Comparison of ENCODE assay signal across 8 cellular contexts in the genomic region with DNA sequence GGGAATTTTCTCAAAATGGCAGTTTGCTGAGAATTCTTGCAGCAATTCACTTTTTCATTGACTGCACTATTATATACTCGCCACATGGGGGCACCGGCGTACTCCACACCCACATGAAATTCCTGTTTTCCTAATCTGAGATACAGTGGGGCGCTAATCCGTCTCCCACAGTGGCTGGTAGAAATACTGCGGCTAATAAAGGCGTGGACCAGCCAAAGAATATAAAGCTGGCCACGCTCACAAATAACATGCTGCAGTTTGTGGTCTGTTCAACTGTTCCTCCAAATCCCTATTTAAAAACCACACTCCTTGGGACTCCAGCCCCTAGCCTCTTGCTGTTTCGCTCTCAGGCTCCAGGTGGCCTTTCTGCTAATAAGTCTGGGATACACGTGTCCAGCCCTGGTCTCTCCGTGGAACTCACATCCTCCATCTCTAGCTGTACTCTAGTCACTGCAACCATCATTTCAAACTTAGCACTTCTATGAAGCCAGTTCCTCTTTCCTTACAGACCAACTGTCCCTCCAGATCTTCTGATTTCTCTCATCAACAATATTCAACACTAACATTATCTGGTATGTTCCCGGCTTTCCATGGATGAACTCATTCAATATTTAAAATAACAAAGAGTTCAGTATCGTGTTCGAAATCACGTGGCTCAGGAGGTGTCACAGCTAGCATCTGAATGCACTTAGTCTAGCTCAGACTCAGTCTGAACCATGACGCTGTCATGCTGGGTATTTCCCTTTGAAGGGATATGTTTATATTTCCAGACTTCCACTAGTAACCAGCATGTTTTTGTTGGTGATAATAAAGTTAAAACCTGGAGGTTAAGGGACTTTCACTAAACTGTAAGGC. TPM values are rescaled to one million over a fixed set of nuclear protein-coding genes. Genes with fewer than 3 reads are reported as not detected.
DNase-seq lines count a peak whose midpoint lies in the region; ATAC-seq and TF ChIP-seq lines count a peak whose summit lies in the region.

No MANE protein-coding gene starts in this region.

- H2AFZ ChIP-seq in neuronal stem cell (ENCODE audit: low read length): peak overlapping the region; percentile 82

- H3K27ac ChIP-seq in neuronal stem cell (replicated peaks; ENCODE audit: low read length): no peak overlapping the region

- no peak overlapping the region for H3K9ac ChIP-seq in neuronal stem cell (ENCODE audit: low read depth, low read length, poor library complexity)

- DNase-seq in AG09309 (ENCODE audit: low read depth): no peak
- peak; percentile 55 for DNase-seq in GM12865 (ENCODE audit: low read depth)
- DNase-seq in NCI-H345 treated with DMSO at 0.1 percent for 48 hours (lab: John Stamatoyannopoulos, UW; ENCODE audit: unreplicated experiment): peak; percentile 43
- peak; percentile 23 for DNase-seq in activated CD4-positive, alpha-beta T cell treated with anti-CD3 and anti-CD28 coated beads, Interleukin-2, amount 10 ng/mL, durations not matched to agents 7 days and 5 days
- peak; percentile 62 for DNase-seq in fibroblast of the conjunctiva (ENCODE audit: low read depth)
- peak; percentile 80 for DNase-seq in neuronal stem cell (ENCODE audit: low spot score)

- H3K4me2 ChIP-seq in neuronal stem cell (ENCODE audit: insufficient read depth, low read length, poor library complexity, severe bottlenecking): peak overlapping the region; percentile 32

- H3K36me3 ChIP-seq in neuronal stem cell (replicated peaks in 1 of 2; ENCODE audit: control insufficient read depth in 2 of 2, insufficient read depth in 2 of 2, low read length in 2 of 2): peaks cover 0 to 3% of the 10 kb centered on the region in 2 donors

- H3K4me1 ChIP-seq in neuronal stem cell (ENCODE audit: control insufficient read depth in 2 of 2, insufficient read depth in 1 of 2, low read depth in 1 of 2, low read length in 2 of 2): peaks cover 0 to 5% of the 10 kb centered on the region in 2 donors

- no peaks in the 10 kb centered on the region for H3K27me3 Mint-ChIP-seq in activated CD4-positive, alpha-beta T cell treated with anti-CD3 and anti-CD28 coated beads, Interleukin-2, amount 10 ng/mL, durations not matched to agents 7 days and 5 days

- no peak overlapping the region for H3K18ac ChIP-seq in neuronal stem cell (ENCODE audit: low read length)

- H4K91ac ChIP-seq in neuronal stem cell (ENCODE audit: low read depth, low read length, poor library complexity): no peak overlapping the region

- no peak overlapping the region for H3K14ac ChIP-seq in neuronal stem cell (ENCODE audit: low read length)

- no peak overlapping the region for H3K4ac ChIP-seq in neuronal stem cell (ENCODE audit: low read length)

- H3K4me1 Mint-ChIP-seq in activated CD4-positive, alpha-beta T cell treated with anti-CD3 and anti-CD28 coated beads, Interleukin-2, amount 10 ng/mL, durations not matched to agents 7 days and 5 days: no peaks in the 10 kb centered on the region

- H3K23ac ChIP-seq in neuronal stem cell (ENCODE audit: low read depth, low read length, poor library complexity): no peak overlapping the region

- no peak overlapping the region for H2BK5ac ChIP-seq in neuronal stem cell (ENCODE audit: low read length)

- no peak overlapping the region for H2AK5ac ChIP-seq in neuronal stem cell (ENCODE audit: low read depth, low read length)

- no peak overlapping the region for H2BK12ac ChIP-seq in neuronal stem cell (ENCODE audit: low read length)

- H3K79me1 ChIP-seq in neuronal stem cell (ENCODE audit: low read depth, low read length): no peaks in the 10 kb centered on the region

- no peak overlapping the region for H2BK120ac ChIP-seq in neuronal stem cell (ENCODE audit: low read depth, low read length)

- H3K4me3 ChIP-seq in AG09309 (ENCODE audit: control insufficient read depth, low read depth, low read length) (no peak overlapping the region), GM12865 (ENCODE audit: low read depth, low read length) (no peak overlapping the region), neuronal stem cell (ENCODE audit: low read length in 2 of 2) (no peak overlapping the region)

- TF ChIP-seq CTCF in AG09309 (IDR thresholded peaks at IDR 0.05; ENCODE audit: control insufficient read depth, insufficient read depth, low read depth, low read length, missing control alignments) (peak; percentile 64), GM12865 (IDR thresholded peaks at IDR 0.05; ENCODE audit: insufficient read depth, low read depth, low read length, missing control alignments) (peak; percentile 75)

- CTCF ChIA-PET in activated CD4-positive, alpha-beta T cell treated with anti-CD3 and anti-CD28 coated beads, Interleukin-2, amount 10 ng/mL, durations not matched to agents 7 days and 5 days (lab: Charles Lee): interaction anchor here (0.8 to 0.9 kb wide), 5 partner anchors 22 to 479 kb away, joined by 3 read pairs; a partner anchor contains a TSS

- no peaks in the 10 kb centered on the region for H3K27me3 ChIP-seq in neuronal stem cell (ENCODE audit: control insufficient read depth in 3 of 3, insufficient read depth in 3 of 3, low read depth in 1 of 3, low read length in 3 of 3)

- H4K8ac ChIP-seq in neuronal stem cell (ENCODE audit: low read depth, low read length): no peak overlapping the region

- no peak overlapping the region for H3K4me3 Mint-ChIP-seq in activated CD4-positive, alpha-beta T cell treated with anti-CD3 and anti-CD28 coated beads, Interleukin-2, amount 10 ng/mL, durations not matched to agents 7 days and 5 days

- H3K9me3 Mint-ChIP-seq in activated CD4-positive, alpha-beta T cell treated with anti-CD3 and anti-CD28 coated beads, Interleukin-2, amount 10 ng/mL, durations not matched to agents 7 days and 5 days: no peaks in the 10 kb centered on the region

- H3K27ac Mint-ChIP-seq in activated CD4-positive, alpha-beta T cell treated with anti-CD3 and anti-CD28 coated beads, Interleukin-2, amount 10 ng/mL, durations not matched to agents 7 days and 5 days: no peak overlapping the region

- H3K36me3 Mint-ChIP-seq in activated CD4-positive, alpha-beta T cell treated with anti-CD3 and anti-CD28 coated beads, Interleukin-2, amount 10 ng/mL, durations not matched to agents 7 days and 5 days (ENCODE audit: low read depth): peaks cover 3% of the 10 kb centered on the region

- no CpG with 5 or more reads among the region's 16 CpGs for WGBS in neuronal stem cell (ENCODE audit: extremely low coverage in 2 of 2, insufficient read length in 2 of 2, insufficient replicate concordance in 1 of 2), 2 donors

- ATAC-seq in HG03175 (IDR thresholded peaks at IDR 0.05; ENCODE audit: unreplicated experiment) (peak; percentile 68), GM18858 (IDR thresholded peaks at IDR 0.05; ENCODE audit: unreplicated experiment) (no peak)

- peaks cover 4 to 6% of the 10 kb centered on the region in 2 donors for H3K9me3 ChIP-seq in neuronal stem cell (replicated peaks in 1 of 2; ENCODE audit: control insufficient read depth in 2 of 2, insufficient read depth in 1 of 2, low read depth in 1 of 2, low read length in 2 of 2)

- no peak overlapping the region for H2BK15ac ChIP-seq in neuronal stem cell (ENCODE audit: low read length)

- POLR2A ChIA-PET in activated CD4-positive, alpha-beta T cell treated with anti-CD3 and anti-CD28 coated beads, Interleukin-2, amount 10 ng/mL, durations not matched to agents 7 days and 5 days (lab: Charles Lee): no interaction called here

RNA-seq across cellular contexts. Expression of a gene that starts 22.0 kb away (rescaled TPM):
- total RNA-seq in activated CD4-positive, alpha-beta T cell treated with anti-CD3 and anti-CD28 coated beads, Interleukin-2, amount 10 ng/mL, durations not matched to agents 7 days and 5 days: 10 to 100 TPM; 39.6 to 47.4 TPM
- 23.7 TPM for polyA plus RNA-seq in neuronal stem cell (2013, experiment 1 of 2)
- 23.6 TPM for polyA plus RNA-seq in neuronal stem cell (2013, experiment 2 of 2)

RNA-seq across cellular contexts. Expression of a gene that starts 28.9 kb away (rescaled TPM):
- total RNA-seq in activated CD4-positive, alpha-beta T cell treated with anti-CD3 and anti-CD28 coated beads, Interleukin-2, amount 10 ng/mL, durations not matched to agents 7 days and 5 days: 1 to 10 TPM; 6.5 to 7.5 TPM
- polyA plus RNA-seq in neuronal stem cell (2013, experiment 1 of 2): 1.9 TPM
- 1.9 TPM for polyA plus RNA-seq in neuronal stem cell (2013, experiment 2 of 2)

RNA-seq across cellular contexts. Expression of a gene that starts 29.1 kb away (rescaled TPM):
- 1 to 10 TPM; 1.1 to 1.8 TPM for total RNA-seq in activated CD4-positive, alpha-beta T cell treated with anti-CD3 and anti-CD28 coated beads, Interleukin-2, amount 10 ng/mL, durations not matched to agents 7 days and 5 days
- polyA plus RNA-seq in neuronal stem cell (2013, experiment 1 of 2): 64.1 TPM
- polyA plus RNA-seq in neuronal stem cell (2013, experiment 2 of 2): 64.0 TPM

RNA-seq across cellular contexts. Expression of a gene that starts 33.4 kb away (rescaled TPM):
- not detected for total RNA-seq in activated CD4-positive, alpha-beta T cell treated with anti-CD3 and anti-CD28 coated beads, Interleukin-2, amount 10 ng/mL, durations not matched to agents 7 days and 5 days
- not detected for polyA plus RNA-seq in neuronal stem cell (2013, experiment 1 of 2)
- polyA plus RNA-seq in neuronal stem cell (2013, experiment 2 of 2): not detected
